Comparison of ENCODE assay signal across 2 cellular contexts in the genomic region with DNA sequence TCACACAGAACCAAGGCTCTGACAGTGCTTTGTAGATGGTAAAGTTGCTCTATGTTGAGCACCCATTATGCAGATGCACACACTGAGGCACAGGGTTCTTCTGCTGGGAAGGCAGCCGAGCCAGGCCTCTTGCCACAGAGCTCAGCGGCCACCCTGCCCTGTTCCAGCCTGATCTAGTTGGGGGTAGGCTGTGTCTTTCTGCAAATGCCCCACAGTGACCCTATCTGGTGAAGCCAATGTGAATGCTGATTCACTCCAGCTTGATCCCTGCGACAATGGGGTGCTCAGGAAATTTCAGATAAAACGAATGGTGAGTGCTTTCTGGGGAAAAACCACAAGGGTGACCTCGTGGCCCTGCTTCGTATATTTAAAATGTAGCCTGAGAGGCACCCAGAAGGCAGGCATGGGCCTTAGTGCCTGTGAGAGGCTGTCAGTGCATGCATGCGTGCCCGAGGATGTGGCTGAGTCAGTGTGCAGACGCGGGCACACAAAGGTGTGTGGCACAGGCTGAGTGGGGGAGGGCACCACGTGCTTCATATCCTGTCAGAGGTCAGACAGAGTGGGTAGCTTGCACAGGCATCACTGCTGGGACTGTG.
TF ChIP-seq lines count a peak whose summit lies in the region.

No MANE protein-coding gene starts in this region.

TF ChIP-seq in K562, 482 proteins besides CTCF, POLR2A, EP300 and RAD21 (continues in another document):
- peak; percentile 77 for TF ChIP-seq CBFA2T3 (IDR thresholded peaks at IDR 0.05)
- peak in 1 of 2 experiments; percentile 75; a peak in 2 of 3 replicates for TF ChIP-seq CBX3 (IDR thresholded peaks at IDR 0.05; ENCODE audit: borderline replicate concordance in 1 of 2, low read length in 2 of 2)
- peak; percentile 92 for TF ChIP-seq PTBP1 (IDR thresholded peaks at IDR 0.05; ENCODE audit: low read depth, low read length)
- no peak for TF ChIP-seq PRPF4 (IDR thresholded peaks at IDR 0.05; ENCODE audit: insufficient read depth, low read depth, low read length, poor library complexity, severe bottlenecking)
- 0 out of 4 replicates have a peak, but pooled peaks of 1 of the 2 experiments have one; percentile 23 for TF ChIP-seq HDAC1 (IDR thresholded peaks at IDR 0.05)
- no peak for TF ChIP-seq PHF8 (IDR thresholded peaks at IDR 0.05; ENCODE audit: borderline replicate concordance, low read length)
- no peak for TF ChIP-seq ZNF324 (CRISPR knock-in tag; IDR thresholded peaks at IDR 0.05)
- TF ChIP-seq FOXA3 (CRISPR knock-in tag; conservative IDR thresholded peaks at IDR 0.05 in 1 of 2, IDR thresholded peaks at IDR 0.05 in 1 of 2), result peak in 1 of 2 experiments; percentile 70; a peak in 1 of 4 replicates
- no peak for TF ChIP-seq ZNF347 (CRISPR knock-in tag; IDR thresholded peaks at IDR 0.05; ENCODE audit: low read depth)
- TF ChIP-seq LCOR (CRISPR knock-in tag; IDR thresholded peaks at IDR 0.05), result no peak
- TF ChIP-seq MAFG (tag; conservative IDR thresholded peaks at IDR 0.05), result peak; percentile 48
- TF ChIP-seq, protein P1, sequence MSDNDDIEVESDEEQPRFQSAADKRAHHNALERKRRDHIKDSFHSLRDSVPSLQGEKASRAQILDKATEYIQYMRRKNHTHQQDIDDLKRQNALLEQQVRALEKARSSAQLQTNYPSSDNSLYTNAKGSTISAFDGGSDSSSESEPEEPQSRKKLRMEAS (CRISPR knock-in tag; IDR thresholded peaks at IDR 0.05), result peak; percentile 84
- no peak for TF ChIP-seq U2AF1 (optimal IDR thresholded peaks at IDR 0.05; ENCODE audit: low read depth, low read length)
- no peak for TF ChIP-seq KHSRP (IDR thresholded peaks at IDR 0.05)
- TF ChIP-seq NR3C1 (CRISPR knock-in tag; IDR thresholded peaks at IDR 0.05), result no peak
- TF ChIP-seq TAL1 (IDR thresholded peaks at IDR 0.05), result 0 out of 2 replicates have a peak, but pooled peaks have one; percentile 16
- no peak for TF ChIP-seq ZNF830 (CRISPR knock-in tag; IDR thresholded peaks at IDR 0.05)
- TF ChIP-seq POLR2AphosphoS2 (IDR thresholded peaks at IDR 0.05; ENCODE audit: low read length), result no peak
- TF ChIP-seq ZNF239 (CRISPR knock-in tag; IDR thresholded peaks at IDR 0.05), result peak; percentile 29; the same call in 1 of the 2 replicates
- peak; percentile 61; the same call in 1 of the 2 replicates for TF ChIP-seq CBX1 (IDR thresholded peaks at IDR 0.05; ENCODE audit: low read depth)
- TF ChIP-seq KAT7 (CRISPR knock-in tag; IDR thresholded peaks at IDR 0.05; ENCODE audit: borderline replicate concordance), result no peak
- TF ChIP-seq KDM1A (IDR thresholded peaks at IDR 0.05), result peak; percentile 76 to 84
- TF ChIP-seq RBM25 (IDR thresholded peaks at IDR 0.05; ENCODE audit: low read depth, low read length, severe bottlenecking), result peak; percentile 95
- no peak for TF ChIP-seq HOXB6 (CRISPR knock-in tag; IDR thresholded peaks at IDR 0.05; ENCODE audit: borderline replicate concordance)
- peak; percentile 91 for TF ChIP-seq BCOR (IDR thresholded peaks at IDR 0.05)
- TF ChIP-seq TRIM24 (IDR thresholded peaks at IDR 0.05), result peak; percentile 6 to 14; a peak in 2 of 4 replicates
- TF ChIP-seq CTBP1 (IDR thresholded peaks at IDR 0.05; ENCODE audit: borderline replicate concordance), result no peak
- TF ChIP-seq, protein P2, sequence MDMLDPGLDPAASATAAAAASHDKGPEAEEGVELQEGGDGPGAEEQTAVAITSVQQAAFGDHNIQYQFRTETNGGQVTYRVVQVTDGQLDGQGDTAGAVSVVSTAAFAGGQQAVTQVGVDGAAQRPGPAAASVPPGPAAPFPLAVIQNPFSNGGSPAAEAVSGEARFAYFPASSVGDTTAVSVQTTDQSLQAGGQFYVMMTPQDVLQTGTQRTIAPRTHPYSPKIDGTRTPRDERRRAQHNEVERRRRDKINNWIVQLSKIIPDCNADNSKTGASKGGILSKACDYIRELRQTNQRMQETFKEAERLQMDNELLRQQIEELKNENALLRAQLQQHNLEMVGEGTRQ (CRISPR knock-in tag; IDR thresholded peaks at IDR 0.05), result no peak; the same call in 1 of the 2 replicates
- no peak for TF ChIP-seq NFATC3 (IDR thresholded peaks at IDR 0.05)
- 0 out of 2 replicates have a peak, but pooled peaks have one; percentile 26 for TF ChIP-seq DPF2 (IDR thresholded peaks at IDR 0.05)
- TF ChIP-seq GABPB2 (CRISPR knock-in tag; conservative IDR thresholded peaks at IDR 0.05), result no peak
- TF ChIP-seq STAT5A (IDR thresholded peaks at IDR 0.05; ENCODE audit: borderline replicate concordance, low read length), result peak; percentile 18; the same call in 1 of the 2 replicates
- TF ChIP-seq STAT5B (CRISPR knock-in tag; IDR thresholded peaks at IDR 0.05), result no peak
- TF ChIP-seq PHF20 (IDR thresholded peaks at IDR 0.05; ENCODE audit: partially characterized antibody), result no peak
- no peak for TF ChIP-seq MAFK (IDR thresholded peaks at IDR 0.05; ENCODE audit: low read length)
- TF ChIP-seq NCOR1 (IDR thresholded peaks at IDR 0.05), result peak; percentile 42; the same call in 1 of the 2 replicates
- no peak for TF ChIP-seq CBX8 (IDR thresholded peaks at IDR 0.05; ENCODE audit: borderline replicate concordance, extremely low read depth, low read depth, low read length, poor library complexity, severe bottlenecking)
- TF ChIP-seq RFX1 (IDR thresholded peaks at IDR 0.05), result no peak
- no peak for TF ChIP-seq POLR2AphosphoS5 (IDR thresholded peaks at IDR 0.05; ENCODE audit: control insufficient read depth, insufficient read depth, low read depth, low read length)
- TF ChIP-seq, protein P3, sequence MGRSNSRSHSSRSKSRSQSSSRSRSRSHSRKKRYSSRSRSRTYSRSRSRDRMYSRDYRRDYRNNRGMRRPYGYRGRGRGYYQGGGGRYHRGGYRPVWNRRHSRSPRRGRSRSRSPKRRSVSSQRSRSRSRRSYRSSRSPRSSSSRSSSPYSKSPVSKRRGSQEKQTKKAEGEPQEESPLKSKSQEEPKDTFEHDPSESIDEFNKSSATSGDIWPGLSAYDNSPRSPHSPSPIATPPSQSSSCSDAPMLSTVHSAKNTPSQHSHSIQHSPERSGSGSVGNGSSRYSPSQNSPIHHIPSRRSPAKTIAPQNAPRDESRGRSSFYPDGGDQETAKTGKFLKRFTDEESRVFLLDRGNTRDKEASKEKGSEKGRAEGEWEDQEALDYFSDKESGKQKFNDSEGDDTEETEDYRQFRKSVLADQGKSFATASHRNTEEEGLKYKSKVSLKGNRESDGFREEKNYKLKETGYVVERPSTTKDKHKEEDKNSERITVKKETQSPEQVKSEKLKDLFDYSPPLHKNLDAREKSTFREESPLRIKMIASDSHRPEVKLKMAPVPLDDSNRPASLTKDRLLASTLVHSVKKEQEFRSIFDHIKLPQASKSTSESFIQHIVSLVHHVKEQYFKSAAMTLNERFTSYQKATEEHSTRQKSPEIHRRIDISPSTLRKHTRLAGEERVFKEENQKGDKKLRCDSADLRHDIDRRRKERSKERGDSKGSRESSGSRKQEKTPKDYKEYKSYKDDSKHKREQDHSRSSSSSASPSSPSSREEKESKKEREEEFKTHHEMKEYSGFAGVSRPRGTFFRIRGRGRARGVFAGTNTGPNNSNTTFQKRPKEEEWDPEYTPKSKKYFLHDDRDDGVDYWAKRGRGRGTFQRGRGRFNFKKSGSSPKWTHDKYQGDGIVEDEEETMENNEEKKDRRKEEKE (IDR thresholded peaks at IDR 0.05; ENCODE audit: borderline replicate concordance in 1 of 2, control insufficient read depth in 1 of 2, low read depth in 2 of 2, low read length in 1 of 2), result no peak
- peak in 1 of 2 experiments; percentile 49; a peak in 1 of 4 replicates for TF ChIP-seq RCOR1 (IDR thresholded peaks at IDR 0.05; ENCODE audit: borderline replicate concordance in 1 of 2, low read depth in 2 of 2, low read length in 2 of 2)

TF ChIP-seq in SK-N-SH, 30 proteins besides CTCF, POLR2A, EP300 and RAD21:
- TF ChIP-seq CHD2 (IDR thresholded peaks at IDR 0.05; ENCODE audit: low read length, partially characterized antibody), result no peak
